ENCODE assay signal across 19 cellular contexts in the genomic region with DNA sequence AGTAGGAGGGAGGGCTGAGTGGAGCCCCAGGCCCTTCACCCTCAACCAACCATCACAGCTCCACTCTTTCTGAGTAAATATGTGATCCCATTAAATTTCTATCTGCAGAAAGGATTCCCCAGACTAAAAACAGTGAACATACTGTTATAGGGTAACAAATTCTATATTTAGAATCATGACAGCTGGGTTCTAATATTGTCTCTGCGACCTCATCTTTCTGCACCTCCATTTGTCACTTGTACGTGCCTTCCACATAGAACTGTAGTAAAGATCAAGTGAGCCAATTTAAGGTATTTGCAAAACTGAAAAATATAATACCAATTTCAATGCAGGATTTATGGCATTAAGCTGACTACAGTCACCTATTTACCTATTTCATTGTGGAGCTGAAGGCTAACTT.
"Had no signal": no experiment of that assay in that cellular context is flagged by ENCODE, and none has a peak within 500 bp of the region (broad histone marks: within the 10 kb centered on the region; RNA-seq: fewer than 3 reads in every experiment).

No MANE protein-coding gene starts in this region.

- H3K4me1 ChIP-seq: left lung, spleen, tibial artery, upper lobe of left lung, uterus had no signal

- H3K27me3 ChIP-seq: dorsolateral prefrontal cortex, left lung, neutrophil, spleen, tibial artery, upper lobe of left lung, uterus had no signal

- H3K36me3 Mint-ChIP-seq: immature natural killer cell; naive thymus-derived CD4-positive, alpha-beta T cell; stimulated activated memory B cell treated with anti-CD40 and anti-IgM and Interleukin-4, amounts not matched to agents 10 μg/mL and 1 μg/mL and 100 μg/mL, for 72 hours had no signal

- H3K4me3 Mint-ChIP-seq: immature natural killer cell; naive thymus-derived CD4-positive, alpha-beta T cell; stimulated activated memory B cell treated with anti-CD40 and anti-IgM and Interleukin-4, amounts not matched to agents 10 μg/mL and 1 μg/mL and 100 μg/mL, for 72 hours; stimulated activated naive CD8-positive, alpha-beta T cell treated with anti-CD3 and anti-CD28 coated beads, Interleukin-15, Interleukin-2, amounts not matched to agents 100 ng/mL and 50 ng/mL, for 24 hours had no signal

- H3K4me1 Mint-ChIP-seq: immature natural killer cell; stimulated activated memory B cell treated with anti-CD40 and anti-IgM and Interleukin-4, amounts not matched to agents 10 μg/mL and 1 μg/mL and 100 μg/mL, for 72 hours had no signal

- H3K4me3 ChIP-seq: dorsolateral prefrontal cortex, left lung, lung, spleen, tibial artery, upper lobe of left lung, uterus had no signal

- H3K27ac Mint-ChIP-seq: immature natural killer cell; naive thymus-derived CD4-positive, alpha-beta T cell; stimulated activated memory B cell treated with anti-CD40 and anti-IgM and Interleukin-4, amounts not matched to agents 10 μg/mL and 1 μg/mL and 100 μg/mL, for 72 hours; stimulated activated naive CD8-positive, alpha-beta T cell treated with anti-CD3 and anti-CD28 coated beads, Interleukin-15, Interleukin-2, amounts not matched to agents 100 ng/mL and 50 ng/mL, for 24 hours had no signal

- DNase-seq: cortex of kidney; dorsolateral prefrontal cortex; effector CD8-positive, alpha-beta T cell; immature natural killer cell; left lung; mesenchymal stem cell; midbrain; naive thymus-derived CD4-positive, alpha-beta T cell; spleen; stimulated activated CD4-positive, alpha-beta T cell treated with anti-CD3 and anti-CD28 coated beads, Interleukin-15, amount 100 ng/mL, for 24 hours; stimulated activated CD4-positive, alpha-beta T cell treated with anti-CD3 and anti-CD28 coated beads, Interleukin-1b, Interleukin-23, amount 100 ng/mL, for 48 hours; stimulated activated CD4-positive, alpha-beta T cell treated with anti-CD3 and anti-CD28 coated beads, Interleukin-4, amount 100 ng/mL, for 24 hours; tibial artery; upper lobe of left lung; uterus had no signal

- H3K27me3 Mint-ChIP-seq: naive thymus-derived CD4-positive, alpha-beta T cell; stimulated activated memory B cell treated with anti-CD40 and anti-IgM and Interleukin-4, amounts not matched to agents 10 μg/mL and 1 μg/mL and 100 μg/mL, for 72 hours; stimulated activated naive CD8-positive, alpha-beta T cell treated with anti-CD3 and anti-CD28 coated beads, Interleukin-15, Interleukin-2, amounts not matched to agents 100 ng/mL and 50 ng/mL, for 24 hours had no signal

- H3K36me3 ChIP-seq: left lung, neutrophil, spleen, tibial artery, upper lobe of left lung, uterus had no signal

- H3K27ac ChIP-seq: dorsolateral prefrontal cortex, left lung, neutrophil, spleen, tibial artery, upper lobe of left lung, uterus had no signal

- H3K9me3 ChIP-seq: neutrophil, tibial artery, upper lobe of left lung, uterus had no signal
